9 cellular contexts compared by ENCODE assay signal in the genomic region with DNA sequence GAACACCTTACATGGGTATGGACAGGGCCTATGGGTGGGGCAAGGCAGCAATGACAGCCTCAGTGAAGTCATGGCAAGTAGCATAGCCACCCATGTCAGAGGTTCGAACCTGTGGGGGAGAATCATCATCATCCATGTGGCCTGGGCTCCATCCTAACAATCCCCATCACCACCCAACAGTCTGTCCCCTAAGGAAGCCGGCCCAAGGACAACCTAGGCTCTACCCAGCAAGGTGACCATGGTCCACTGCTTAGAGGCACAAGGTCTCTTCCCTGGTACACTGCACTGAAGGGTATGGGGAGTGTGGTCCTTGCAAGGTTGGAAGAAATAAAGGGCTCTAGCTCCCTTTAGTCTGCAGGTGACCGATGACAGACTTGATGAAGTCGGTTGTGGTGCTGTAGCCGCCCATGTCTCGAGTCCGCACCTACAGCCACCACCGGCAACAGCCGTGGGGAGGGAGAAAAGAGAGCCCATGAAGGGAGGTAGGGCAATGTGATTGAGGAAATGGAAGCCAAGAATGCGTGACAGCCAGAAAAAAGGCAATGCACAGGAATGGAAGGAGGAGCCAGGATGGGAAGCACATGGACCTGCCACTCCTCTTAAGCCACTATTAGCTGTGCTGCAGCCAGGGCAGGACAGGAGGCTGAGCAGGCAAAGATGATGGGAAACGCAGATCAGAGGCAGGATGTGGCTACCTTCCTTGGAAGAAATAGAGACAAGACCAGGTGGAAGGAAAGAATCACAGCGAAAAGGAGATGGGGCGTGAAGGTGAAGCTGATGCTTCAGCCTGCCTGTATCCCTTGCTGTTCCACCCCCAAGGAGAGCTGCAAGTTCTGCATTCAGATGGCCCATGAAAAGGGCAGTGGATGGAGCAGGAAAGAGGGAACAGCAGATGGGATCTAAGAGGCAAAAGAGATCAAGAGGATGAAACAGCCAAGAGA. TPM values are rescaled to one million over a fixed set of nuclear protein-coding genes. Genes with fewer than 3 reads are reported as not detected.
A peak's percentile ranks its signal among the peaks of the same experiment; 100 is the strongest.
DNase-seq lines count a peak whose midpoint lies in the region; ATAC-seq and TF ChIP-seq lines count a peak whose summit lies in the region.
"Had no signal": no experiment of that assay in that cellular context is flagged by ENCODE, and none has a peak within 500 bp of the region (broad histone marks: within the 10 kb centered on the region; RNA-seq: fewer than 3 reads in every experiment).

No MANE protein-coding gene starts in this region.

- no peaks in the 10 kb centered on the region for H3K27me3 ChIP-seq in CD8-positive, alpha-beta memory T cell (ENCODE audit: insufficient read depth, low read length, poor library complexity, severe bottlenecking)
- no peaks in the 10 kb centered on the region for H3K27me3 ChIP-seq in RWPE2 (ENCODE audit: insufficient read depth, poor library complexity, severe bottlenecking)

- H3K27ac Mint-ChIP-seq in CD8-positive, alpha-beta memory T cell: peak overlapping the region in 5 of 8 donors; percentile 0 to 82 (median 38)

- peaks cover 18 to 96% (median 38%) of the 10 kb centered on the region in 3 donors for H3K36me3 Mint-ChIP-seq in CD8-positive, alpha-beta memory T cell

- no peak for DNase-seq in CD8-positive, alpha-beta memory T cell
- DNase-seq in RWPE2 (ENCODE audit: low spot score): no peak
- peak; percentile 15 for DNase-seq in fibroblast of mammary gland (ENCODE audit: low read depth)
- DNase-seq in globus pallidus (ENCODE audit: low spot score): no peak
- DNase-seq in NCI-H1436 (lab: John Stamatoyannopoulos, UW): no peak
- no peak for DNase-seq in ureter (ENCODE audit: low spot score)

- CTCF ChIA-PET in CD8-positive, alpha-beta memory T cell (lab: Charles Lee): no interaction called here

- no peaks in the 10 kb centered on the region for H3K9me3 Mint-ChIP-seq in CD8-positive, alpha-beta memory T cell

- peak overlapping the region in 1 of 7 donors; percentile 76 for H3K4me3 Mint-ChIP-seq in CD8-positive, alpha-beta memory T cell

- POLR2A ChIA-PET in CD8-positive, alpha-beta memory T cell (lab: Charles Lee): no interaction called here

- peaks cover 0 to 2% of the 10 kb centered on the region in 2 donors for H3K27me3 Mint-ChIP-seq in CD8-positive, alpha-beta memory T cell

- peak; percentile 31 for TF ChIP-seq POLR2A in GM19193 (IDR thresholded peaks at IDR 0.05; ENCODE audit: extremely low read depth, insufficient read depth, insufficient read length)

- peaks cover 21% of the 10 kb centered on the region for H3K4me1 ChIP-seq in CD8-positive, alpha-beta memory T cell (ENCODE audit: insufficient read depth, low read length)
- H3K4me1 ChIP-seq in RWPE2 (ENCODE audit: insufficient read depth, poor library complexity, severe bottlenecking): no peaks in the 10 kb centered on the region

- ATAC-seq in RWPE2 (ENCODE audit: low read depth) (peak; percentile 66), GM21515 (IDR thresholded peaks at IDR 0.05; ENCODE audit: unreplicated experiment) (no peak)
- ATAC-seq: Right ventricle myocardium inferior had no signal

- H3K4me3 ChIP-seq in CD8-positive, alpha-beta memory T cell (ENCODE audit: low read length): no peak overlapping the region
- H3K4me3 ChIP-seq in RWPE2 (ENCODE audit: severe bottlenecking) (no peak overlapping the region), fibroblast of mammary gland (ENCODE audit: control insufficient read depth, low read depth, low read length) (no peak overlapping the region)

- H3K36me3 ChIP-seq in CD8-positive, alpha-beta memory T cell (ENCODE audit: insufficient read depth, low read length): peaks cover 86% of the 10 kb centered on the region
- H3K36me3 ChIP-seq in RWPE2 (ENCODE audit: low read depth): peaks cover 78% of the 10 kb centered on the region

- no peak for TF ChIP-seq CTCF in RWPE2 (IDR thresholded peaks at IDR 0.05; ENCODE audit: poor library complexity, severe bottlenecking)
- TF ChIP-seq CTCF in fibroblast of mammary gland (conservative IDR thresholded peaks at IDR 0.05; ENCODE audit: control insufficient read depth, insufficient read depth, low read depth, low read length): no peak

- no peak overlapping the region for H3K27ac ChIP-seq in CD8-positive, alpha-beta memory T cell (ENCODE audit: low read depth, low read length)
- no peak overlapping the region for H3K27ac ChIP-seq in RWPE2 (ENCODE audit: poor library complexity, severe bottlenecking)

- peaks cover 26 to 40% (median 32%) of the 10 kb centered on the region in 3 donors for H3K4me1 Mint-ChIP-seq in CD8-positive, alpha-beta memory T cell

- H3K9me3 ChIP-seq in CD8-positive, alpha-beta memory T cell (ENCODE audit: low read length): no peaks in the 10 kb centered on the region
- no peaks in the 10 kb centered on the region for H3K9me3 ChIP-seq in RWPE2 (ENCODE audit: severe bottlenecking)

RNA-seq across cellular contexts. Expression of gene IDH3B, which starts 5.3 kb away (rescaled TPM):
- 100 to 1,000 TPM; 138 to 145 TPM for total RNA-seq in CD8-positive, alpha-beta memory T cell
- polyA plus RNA-seq in CD8-positive, alpha-beta memory T cell: 107 TPM
- 79.8 TPM for total RNA-seq in ureter

RNA-seq across cellular contexts. Expression of gene NOP56, which starts 6.3 kb away (rescaled TPM):
- 100 to 1,000 TPM; 888 to 920 TPM for total RNA-seq in CD8-positive, alpha-beta memory T cell
- polyA plus RNA-seq in CD8-positive, alpha-beta memory T cell: 106 TPM
- 179 TPM for total RNA-seq in ureter

RNA-seq across cellular contexts. Expression of gene EBF4, which starts 33.9 kb away (rescaled TPM):
- total RNA-seq in CD8-positive, alpha-beta memory T cell: under 1 TPM; 0.66 to 0.92 TPM
- polyA plus RNA-seq in CD8-positive, alpha-beta memory T cell: 2.0 TPM
- total RNA-seq in ureter: 30.3 TPM

Comparison
In these comparisons a context has a peak if more than half of its experiments do, and no peak if none do; other contexts are left out.
1. RNA of gene EBF4, which starts 33.9 kb away (total RNA-seq): 30.3 TPM in ureter (single experiment); 0.66 to 0.92 TPM in CD8-positive, alpha-beta memory T cell; every median in the first group is over 10 times any median in the second.